In genomic region chr10:69745698-69746097, GRCh38 we compare ENCODE assay signal across 1 cellular context.
TF ChIP-seq lines count a peak whose summit lies in the region.

No MANE protein-coding gene starts in this region.

TF ChIP-seq in GM12878, 131 proteins besides CTCF, POLR2A, EP300 and RAD21:
- TF ChIP-seq POU2F2 (IDR thresholded peaks at IDR 0.05; ENCODE audit: borderline replicate concordance, low read depth, low read length) (no peak), EZH2 (IDR thresholded peaks at IDR 0.05; ENCODE audit: borderline replicate concordance, control insufficient read depth, low read depth, low read length) (no peak), ATF2 (IDR thresholded peaks at IDR 0.05; ENCODE audit: low read length) (peak; percentile 67), BHLHE40 (IDR thresholded peaks at IDR 0.05; ENCODE audit: borderline replicate concordance in 1 of 2, low read depth in 2 of 2, low read length in 1 of 2) (peak in 1 of 2 experiments; percentile 37; a peak in 1 of 4 replicates), CBFB (IDR thresholded peaks at IDR 0.05; ENCODE audit: low read depth) (no peak), IRF5 (IDR thresholded peaks at IDR 0.05; ENCODE audit: borderline replicate concordance) (no peak), GABPA (IDR thresholded peaks at IDR 0.05; ENCODE audit: low read depth) (0 out of 2 replicates have a peak, but pooled peaks have one; percentile 18), RUNX3 (IDR thresholded peaks at IDR 0.05; ENCODE audit: low read length) (peak; percentile 94), NFIC (IDR thresholded peaks at IDR 0.05; ENCODE audit: low read depth, low read length) (peak; percentile 65), USF1 (IDR thresholded peaks at IDR 0.05; ENCODE audit: borderline replicate concordance, extremely low read length, insufficient read depth, low read depth, low read length) (no peak), MTA2 (IDR thresholded peaks at IDR 0.05; ENCODE audit: low read depth) (peak; percentile 56; the same call in 1 of the 2 replicates), JUNB (IDR thresholded peaks at IDR 0.05) (peak; percentile 73), BCL11A (IDR thresholded peaks at IDR 0.05; ENCODE audit: low read depth, low read length) (0 out of 2 replicates have a peak, but pooled peaks have one; percentile 26), IKZF2 (IDR thresholded peaks at IDR 0.05) (peak; percentile 19 to 59; a peak in 2 of 4 replicates), IRF4 (IDR thresholded peaks at IDR 0.05; ENCODE audit: low read depth, low read length) (peak; percentile 72; the same call in 1 of the 2 replicates), ZNF24 (IDR thresholded peaks at IDR 0.05) (peak; percentile 41; the same call in 1 of the 2 replicates), MEF2A (IDR thresholded peaks at IDR 0.05; ENCODE audit: insufficient read depth, low read depth, low read length) (peak; percentile 69), PAX5 (IDR thresholded peaks at IDR 0.05; ENCODE audit: borderline replicate concordance, low read depth, low read length) (peak; percentile 20; the same call in 1 of the 2 replicates)
